Comparison of ENCODE assay signal across 8 cellular contexts in the genomic region with DNA sequence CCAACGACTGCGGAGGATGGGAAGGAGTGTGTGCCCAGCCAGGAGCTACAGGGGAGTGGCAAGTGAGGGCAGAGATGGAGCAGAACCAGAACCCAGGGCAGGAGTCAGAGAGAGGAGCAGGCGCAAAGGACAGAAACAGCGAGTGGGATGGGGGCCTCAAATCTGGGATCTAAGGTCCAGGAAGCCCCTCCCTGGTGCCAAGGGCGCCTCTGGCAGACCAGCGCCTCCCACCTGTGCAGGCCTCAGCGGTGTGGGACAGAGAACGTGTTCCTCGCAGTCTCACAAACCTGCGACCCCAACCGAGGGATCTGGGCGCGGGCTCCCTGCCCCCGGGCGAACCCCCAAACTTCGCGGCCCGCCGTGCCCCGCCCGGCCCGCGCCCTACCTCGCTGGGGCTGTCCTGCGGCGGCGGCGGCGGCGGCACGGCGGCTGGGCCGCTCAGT.
DNase-seq lines count a peak whose midpoint lies in the region; ATAC-seq and TF ChIP-seq lines count a peak whose summit lies in the region.

No MANE protein-coding gene starts in this region.

- H3K4me3 ChIP-seq in endocrine pancreas (ENCODE audit: control insufficient read depth, insufficient read depth, low read length) = no peak overlapping the region

- peaks cover 1% of the 10 kb centered on the region for H3K36me3 Mint-ChIP-seq in nephron progenitor cell (ENCODE audit: low read depth)

- no peak for TF ChIP-seq CTCF in nephron progenitor cell (IDR thresholded peaks at IDR 0.05)

- ATAC-seq in GM21381 (IDR thresholded peaks at IDR 0.05; ENCODE audit: unreplicated experiment) = no peak

- H3K9ac ChIP-seq in endocrine pancreas (ENCODE audit: control insufficient read depth, insufficient read depth, low read length) = peak overlapping the region; percentile 58

- H3K4me1 Mint-ChIP-seq in nephron progenitor cell = peaks cover 79% of the 10 kb centered on the region

- no peaks in the 10 kb centered on the region for H3K9me3 Mint-ChIP-seq in nephron progenitor cell

- peak overlapping the region; percentile 91 for H3K27ac Mint-ChIP-seq in nephron progenitor cell

- peaks cover 3% of the 10 kb centered on the region for H3K4me1 ChIP-seq in endocrine pancreas (ENCODE audit: control insufficient read depth, insufficient read depth, low read length)

- no peaks in the 10 kb centered on the region for H3K27me3 ChIP-seq in endocrine pancreas (ENCODE audit: control insufficient read depth, insufficient read depth, low read length)

- DNase-seq in NCI-H1417 (lab: John Stamatoyannopoulos, UW) = peak in 2 of 3 experiments; percentile 27 to 36
- DNase-seq in NCI-H1417 treated with DMSO at 0.1 percent for 48 hours (lab: John Stamatoyannopoulos, UW) = no peak
- peak; percentile 50 for DNase-seq in NCI-H69 (lab: John Stamatoyannopoulos, UW)
- DNase-seq in nephron progenitor cell = no peak
- DNase-seq in SIG-M5 (lab: John Stamatoyannopoulos, UW) = no peak
- no peak for DNase-seq in dedifferentiated amniotic fluid mesenchymal stem cell (ENCODE audit: extremely low spot score)

- peak overlapping the region; percentile 93 for H3K4me3 Mint-ChIP-seq in nephron progenitor cell

- H3K9me3 ChIP-seq in endocrine pancreas (ENCODE audit: control insufficient read depth, low read length) = no peaks in the 10 kb centered on the region

- no peaks in the 10 kb centered on the region for H3K27me3 Mint-ChIP-seq in nephron progenitor cell (ENCODE audit: low read depth, poor library complexity)

- H3K36me3 ChIP-seq in endocrine pancreas (ENCODE audit: control insufficient read depth, insufficient read depth, low read length) = no peaks in the 10 kb centered on the region

Comparison
In these comparisons a context has a peak if more than half of its experiments do, and no peak if none do; other contexts are left out.
1. DNase-seq: peak in NCI-H1417 (2 of 3) and NCI-H69 (single experiment); none in NCI-H1417 treated with DMSO at 0.1 percent for 48 hours (single experiment), nephron progenitor cell (single experiment), SIG-M5 (single experiment) and dedifferentiated amniotic fluid mesenchymal stem cell (single experiment).